In the genomic region with DNA sequence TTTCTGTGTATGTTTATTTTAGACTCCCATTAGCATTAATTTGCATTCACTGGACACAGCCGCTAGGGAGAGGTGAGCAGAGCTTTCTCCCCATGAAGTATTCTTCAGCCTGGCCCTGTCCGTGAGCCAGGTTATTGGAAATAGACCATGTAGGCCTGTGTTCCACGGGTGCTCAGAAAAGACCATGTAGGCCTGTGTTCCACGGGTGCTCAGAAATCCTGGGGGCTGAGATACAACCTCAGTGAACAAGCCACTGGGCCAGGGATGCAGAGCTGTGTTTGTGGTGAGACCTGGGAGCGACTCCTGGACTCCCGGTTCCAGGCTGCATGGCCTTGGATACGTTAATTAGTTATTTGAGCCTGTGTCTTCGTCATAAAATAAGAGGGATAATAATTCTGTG, we compare ENCODE assay signal across 18 cellular contexts.
DNase-seq lines count a peak whose midpoint lies in the region; ATAC-seq and TF ChIP-seq lines count a peak whose summit lies in the region.
"Had no signal": no experiment of that assay in that cellular context is flagged by ENCODE, and none has a peak within 500 bp of the region (broad histone marks: within the 10 kb centered on the region; RNA-seq: fewer than 3 reads in every experiment).

No MANE protein-coding gene starts in this region.

- no peak for TF ChIP-seq CTCF in neural crest cell (conservative IDR thresholded peaks at IDR 0.05)
- no peak for TF ChIP-seq CTCF in upper lobe of right lung (IDR thresholded peaks at IDR 0.05)

- H3K4me3 Mint-ChIP-seq in neural crest cell: no peak overlapping the region
- H3K4me3 Mint-ChIP-seq: B cell; CD4-positive, alpha-beta T cell; HFFc6 had no signal

- H3K36me3 Mint-ChIP-seq in neural crest cell (ENCODE audit: low read depth): no peaks in the 10 kb centered on the region

- intact Hi-C loops in upper lobe of right lung (cut with DNase I): no loop called here

- H3K4me1 ChIP-seq in HAP-1: peaks cover 6% of the 10 kb centered on the region
- no peaks in the 10 kb centered on the region for H3K4me1 ChIP-seq in upper lobe of right lung

- no peaks in the 10 kb centered on the region for H3K27me3 ChIP-seq in HAP-1 (ENCODE audit: low read depth)
- no peaks in the 10 kb centered on the region for H3K27me3 ChIP-seq in upper lobe of right lung

- no peak for ATAC-seq in upper lobe of right lung
- no peak for ATAC-seq in GM21786 (IDR thresholded peaks at IDR 0.05; ENCODE audit: unreplicated experiment)
- no peak for ATAC-seq in HG02870 (IDR thresholded peaks at IDR 0.05; ENCODE audit: unreplicated experiment)
- ATAC-seq: GM12878, HepG2 had no signal

- H3K36me3 ChIP-seq in HAP-1 (replicated peaks) (no peaks in the 10 kb centered on the region), upper lobe of right lung (no peaks in the 10 kb centered on the region)

- H3K9me3 Mint-ChIP-seq in neural crest cell: no peaks in the 10 kb centered on the region
- H3K9me3 Mint-ChIP-seq: CD4-positive, alpha-beta T cell; HFFc6 had no signal

- H3K27ac Mint-ChIP-seq in neural crest cell (ENCODE audit: unreplicated experiment): peak overlapping the region; percentile 23
- H3K27ac Mint-ChIP-seq: B cell; CD4-positive, alpha-beta T cell; HFFc6 had no signal

- peaks cover 12% of the 10 kb centered on the region for H3K4me1 Mint-ChIP-seq in neural crest cell

- no peaks in the 10 kb centered on the region for H3K9me3 ChIP-seq in HAP-1
- H3K9me3 ChIP-seq in upper lobe of right lung: no peaks in the 10 kb centered on the region

- in situ Hi-C loops in HAP-1 (cut with MboI; ENCODE audit: low sequenced_read_pairs): no loop called here

- H3K4me3 ChIP-seq in HAP-1: no peak overlapping the region
- H3K4me3 ChIP-seq in upper lobe of right lung: no peak overlapping the region
- H3K4me3 ChIP-seq: GM12878 had no signal

- no peaks in the 10 kb centered on the region for H3K27me3 Mint-ChIP-seq in neural crest cell (ENCODE audit: low read depth)
- H3K27me3 Mint-ChIP-seq: CD4-positive, alpha-beta T cell had no signal

- DNase-seq in HAP-1 (ENCODE audit: low spot score in 2 of 2) (peak; percentile 24 to 36), NCI-H69 (lab: John Stamatoyannopoulos, UW) (peak; percentile 74), neural crest cell (ENCODE audit: low read depth, low spot score) (no peak), upper lobe of right lung (peak; percentile 4), HuH-7.5 (ENCODE audit: low spot score) (no peak)
- DNase-seq: C1 segment of cervical spinal cord, Calu3, DMS 273 treated with DMSO at 0.1 percent for 48 hours, DMS79, GOT3, HCEC 1CT, HFFc6 had no signal

- no peak overlapping the region for H3K27ac ChIP-seq in upper lobe of right lung

Comparison
In these comparisons a context has a peak if more than half of its experiments do, and no peak if none do; other contexts are left out.
1. DNase-seq: peak in HAP-1 (2 of 2), NCI-H69 (single experiment) and upper lobe of right lung (single experiment); none in neural crest cell (single experiment) and HuH-7.5 (single experiment).